Comparison of ENCODE assay signal across 1 cellular context in the genomic region with DNA sequence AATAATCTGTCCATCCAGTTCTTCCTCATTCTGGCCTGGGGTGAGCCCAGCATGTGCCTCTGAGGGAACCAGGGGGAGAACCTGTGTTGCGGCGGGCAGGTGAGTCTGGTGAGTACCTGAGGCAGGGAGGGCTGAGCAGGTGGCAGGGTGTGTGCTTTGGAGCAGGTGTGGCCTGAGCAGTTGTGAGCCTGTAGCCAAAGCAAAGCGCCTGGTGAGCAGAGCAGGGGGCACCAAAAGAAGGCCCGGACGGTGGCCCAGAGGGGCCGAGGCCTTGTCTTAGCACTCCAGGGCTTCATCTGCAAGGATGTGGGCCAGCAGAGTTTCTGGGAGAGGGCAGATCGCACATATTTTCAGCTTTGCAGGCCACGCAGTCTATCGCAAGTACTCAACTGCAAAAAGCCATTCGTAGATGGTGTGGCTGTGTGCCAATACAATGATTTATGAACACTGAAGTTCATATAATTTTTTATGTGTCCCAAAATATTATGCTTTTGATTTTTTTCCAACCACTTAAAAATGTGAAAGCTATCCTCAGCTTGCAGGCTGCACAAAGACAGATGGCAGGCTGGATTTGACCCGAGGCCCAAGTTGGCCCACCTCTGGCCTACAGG.
TF ChIP-seq lines count a peak whose summit lies in the region.

No MANE protein-coding gene starts in this region.

TF ChIP-seq in HCT116, 20 proteins besides CTCF, POLR2A, EP300 and RAD21 (continued from another document):
- no peak for TF ChIP-seq EZH2phosphoT487 (IDR thresholded peaks at IDR 0.05; ENCODE audit: borderline replicate concordance)
- TF ChIP-seq, protein P1, sequence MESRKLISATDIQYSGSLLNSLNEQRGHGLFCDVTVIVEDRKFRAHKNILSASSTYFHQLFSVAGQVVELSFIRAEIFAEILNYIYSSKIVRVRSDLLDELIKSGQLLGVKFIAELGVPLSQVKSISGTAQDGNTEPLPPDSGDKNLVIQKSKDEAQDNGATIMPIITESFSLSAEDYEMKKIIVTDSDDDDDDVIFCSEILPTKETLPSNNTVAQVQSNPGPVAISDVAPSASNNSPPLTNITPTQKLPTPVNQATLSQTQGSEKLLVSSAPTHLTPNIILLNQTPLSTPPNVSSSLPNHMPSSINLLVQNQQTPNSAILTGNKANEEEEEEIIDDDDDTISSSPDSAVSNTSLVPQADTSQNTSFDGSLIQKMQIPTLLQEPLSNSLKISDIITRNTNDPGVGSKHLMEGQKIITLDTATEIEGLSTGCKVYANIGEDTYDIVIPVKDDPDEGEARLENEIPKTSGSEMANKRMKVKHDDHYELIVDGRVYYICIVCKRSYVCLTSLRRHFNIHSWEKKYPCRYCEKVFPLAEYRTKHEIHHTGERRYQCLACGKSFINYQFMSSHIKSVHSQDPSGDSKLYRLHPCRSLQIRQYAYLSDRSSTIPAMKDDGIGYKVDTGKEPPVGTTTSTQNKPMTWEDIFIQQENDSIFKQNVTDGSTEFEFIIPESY (IDR thresholded peaks at IDR 0.05; ENCODE audit: extremely low read depth, insufficient replicate concordance, low read length) = no peak
- no peak for TF ChIP-seq SRF (IDR thresholded peaks at IDR 0.05; ENCODE audit: low read depth)
- no peak for TF ChIP-seq EZH2 (IDR thresholded peaks at IDR 0.05)
